17 cellular contexts compared by ENCODE assay signal in the genomic region with DNA sequence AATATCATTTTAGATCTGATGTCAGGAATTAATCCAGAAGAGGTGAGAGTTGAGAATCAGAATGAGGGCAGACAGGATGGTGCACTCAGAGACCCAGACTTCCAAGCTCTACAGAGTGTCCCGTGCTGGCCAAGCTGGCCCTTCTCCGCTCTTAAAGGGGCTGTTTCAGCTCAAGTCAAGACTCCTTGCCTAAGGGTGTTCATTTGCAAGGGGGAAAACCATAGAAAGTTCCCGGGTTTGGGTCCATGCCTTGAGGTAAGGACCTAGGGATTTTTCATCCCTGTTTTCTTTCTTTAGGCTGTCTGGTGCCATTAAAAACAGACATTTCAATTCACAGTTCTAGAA. TPM values are rescaled to one million over a fixed set of nuclear protein-coding genes. Genes with fewer than 3 reads are reported as not detected.
DNase-seq lines count a peak whose midpoint lies in the region; ATAC-seq and TF ChIP-seq lines count a peak whose summit lies in the region.
"Had no signal": no experiment of that assay in that cellular context is flagged by ENCODE, and none has a peak within 500 bp of the region (broad histone marks: within the 10 kb centered on the region; RNA-seq: fewer than 3 reads in every experiment).

No MANE protein-coding gene starts in this region.

- TF ChIP-seq EP300 in SK-N-SH (IDR thresholded peaks at IDR 0.05; ENCODE audit: borderline replicate concordance in 1 of 2, low read depth in 1 of 2, low read length in 1 of 2) (no peak), tibial nerve (IDR thresholded peaks at IDR 0.05) (no peak)

- H4K8ac ChIP-seq in mesendoderm (ENCODE audit: low read depth, low read length), result no peak overlapping the region

- H3K23ac ChIP-seq in mesendoderm (ENCODE audit: low read length), result no peak overlapping the region

- intact Hi-C loops in posterior vena cava (cut with DNase I), result no loop called here

- no peak overlapping the region for H3K56ac ChIP-seq in mesendoderm (ENCODE audit: low read length)

- no peak overlapping the region for H2BK15ac ChIP-seq in mesendoderm (replicated peaks; ENCODE audit: low read depth)

- H3K36me3 Mint-ChIP-seq in osteocyte (ENCODE audit: unreplicated experiment), result no peaks in the 10 kb centered on the region
- H3K36me3 Mint-ChIP-seq: CD14-positive monocyte; CD4-positive, alpha-beta memory T cell had no signal

- no peaks in the 10 kb centered on the region for H3K27me3 Mint-ChIP-seq in osteocyte (ENCODE audit: unreplicated experiment)

- H2AK5ac ChIP-seq in mesendoderm (ENCODE audit: low read length), result no peak overlapping the region

- H3K9ac ChIP-seq in SK-N-SH (no peak overlapping the region), mesendoderm (ENCODE audit: low read length) (no peak overlapping the region)
- H3K9ac ChIP-seq: BLaER1 had no signal

- no peaks in the 10 kb centered on the region for H3K79me1 ChIP-seq in mesendoderm (ENCODE audit: low read length)

- 94% methylated on average over 3 of the region's 3 CpGs for WGBS in SK-N-SH (ENCODE audit: low lambda C conversion rate)
- WGBS in mesendoderm (ENCODE audit: extremely low coverage, insufficient coverage, low lambda C conversion rate), result no CpG with 5 or more reads among the region's 3 CpGs
- WGBS in tibial nerve, 2 donors, result 76 to 88% methylated on average over 3 of the region's 3 CpGs

- TF ChIP-seq CTCF in SK-N-SH (IDR thresholded peaks at IDR 0.05) (no peak), osteocyte (IDR thresholded peaks at IDR 0.05) (no peak), tibial nerve (IDR thresholded peaks at IDR 0.05) (no peak)

- H3K4me1 ChIP-seq in SK-N-SH (ENCODE audit: control insufficient read depth in 1 of 2, insufficient read depth in 2 of 2, low read depth in 1 of 2, low read length in 1 of 2) (peaks cover 38 to 49% of the 10 kb centered on the region in 2 experiments), mesendoderm (ENCODE audit: control insufficient read depth, low read depth, low read length) (peaks cover 17% of the 10 kb centered on the region), tibial nerve (peaks cover 0 to 34% (median 15%) of the 10 kb centered on the region in 4 donors)

- H3K4ac ChIP-seq in mesendoderm (ENCODE audit: low read depth, low read length), result no peak overlapping the region

- no peak for TF ChIP-seq RAD21 in SK-N-SH (IDR thresholded peaks at IDR 0.05; ENCODE audit: low read length)

- no peaks in the 10 kb centered on the region for H3K9me3 ChIP-seq in SK-N-SH
- H3K9me3 ChIP-seq in tibial nerve, result no peaks in the 10 kb centered on the region
- H3K9me3 ChIP-seq: BLaER1 had no signal

- CTCF ChIA-PET in SK-N-SH (lab: Yijun Ruan, JAX), result interaction anchor here (0.9 to 6.5 kb wide), 5 partner anchors 8 to 101 kb away, joined by 3 to 64 read pairs (median 12); no protein-coding TSS in a partner anchor

- peaks cover 89% of the 10 kb centered on the region for H3K79me2 ChIP-seq in SK-N-SH (ENCODE audit: insufficient read depth)
- H3K79me2 ChIP-seq in mesendoderm (ENCODE audit: control insufficient read depth, insufficient read depth, low read length), result no peaks in the 10 kb centered on the region

- H3K4me2 ChIP-seq in SK-N-SH (peak overlapping the region; percentile 80), mesendoderm (ENCODE audit: low read length) (no peak overlapping the region)
- H3K4me2 ChIP-seq: BLaER1, GM23338 had no signal

- H3K18ac ChIP-seq in mesendoderm (ENCODE audit: low read length), result peak overlapping the region; percentile 76

- peak overlapping the region; percentile 25 for H3K27ac Mint-ChIP-seq in osteocyte (ENCODE audit: unreplicated experiment)
- H3K27ac Mint-ChIP-seq: CD14-positive monocyte; CD4-positive, alpha-beta memory T cell; GM23338 had no signal

- POLR2A ChIA-PET in SK-N-SH (lab: Yijun Ruan, JAX), result no interaction called here

- H3K36me3 ChIP-seq in SK-N-SH (replicated peaks in 1 of 2; ENCODE audit: control insufficient read depth in 1 of 2, insufficient read depth in 2 of 2, low read length in 1 of 2) (peaks cover 0 to 7% of the 10 kb centered on the region in 2 experiments), mesendoderm (ENCODE audit: control insufficient read depth, insufficient read depth, low read length) (no peaks in the 10 kb centered on the region), tibial nerve (no peaks in the 10 kb centered on the region)
- H3K36me3 ChIP-seq: BLaER1 had no signal

- no peak for TF ChIP-seq POLR2A in tibial nerve (IDR thresholded peaks at IDR 0.05)

- no peak overlapping the region for H2AFZ ChIP-seq in SK-N-SH (ENCODE audit: low read depth)
- H2AFZ ChIP-seq: GM23338 had no signal

- no peaks in the 10 kb centered on the region for H4K20me1 ChIP-seq in SK-N-SH (ENCODE audit: insufficient read depth)
- H4K20me1 ChIP-seq: BLaER1 had no signal

- H2BK120ac ChIP-seq in mesendoderm (ENCODE audit: low read depth, low read length), result no peak overlapping the region

- H3K9me2 ChIP-seq in SK-N-SH, result no peaks in the 10 kb centered on the region

- no peak overlapping the region for H3K4me3 Mint-ChIP-seq in osteocyte (ENCODE audit: unreplicated experiment)
- H3K4me3 Mint-ChIP-seq: CD14-positive monocyte; CD4-positive, alpha-beta memory T cell; GM23338 had no signal

- H3K27me3 ChIP-seq in SK-N-SH (ENCODE audit: insufficient read depth) (no peaks in the 10 kb centered on the region), mesendoderm (ENCODE audit: insufficient read depth, low read length, poor library complexity) (no peaks in the 10 kb centered on the region), tibial nerve (peaks cover 0 to 4% of the 10 kb centered on the region in 2 donors)
- H3K27me3 ChIP-seq: BLaER1 had no signal

- H2BK5ac ChIP-seq in mesendoderm (ENCODE audit: low read length), result peak overlapping the region; percentile 34

- H3K4me3 ChIP-seq in SK-N-SH (ENCODE audit: low read depth in 2 of 2, low read length in 1 of 2) (no peak overlapping the region), mesendoderm (ENCODE audit: low read length) (no peak overlapping the region), tibial nerve (no peak overlapping the region)
- H3K4me3 ChIP-seq: BLaER1, GM23338 had no signal

- H3F3A ChIP-seq in SK-N-SH (replicated peaks; ENCODE audit: insufficient read depth), result peaks cover 29% of the 10 kb centered on the region

- peak overlapping the region in 1 of 2 experiments; percentile 88; a peak in 3 of 4 replicates for H3K27ac ChIP-seq in SK-N-SH (ENCODE audit: low read depth in 2 of 2, low read length in 1 of 2)
- peak overlapping the region; percentile 69 for H3K27ac ChIP-seq in mesendoderm (ENCODE audit: low read depth, low read length)
- no peak overlapping the region for H3K27ac ChIP-seq in tibial nerve
- H3K27ac ChIP-seq: BLaER1 had no signal

- no peak for ATAC-seq in SK-N-SH treated with all-trans-retinoic acid at 6 μM for 48 hours
- ATAC-seq: GM23338, HCT116 had no signal

- H3K9me3 Mint-ChIP-seq in osteocyte (ENCODE audit: unreplicated experiment), result no peaks in the 10 kb centered on the region
- H3K9me3 Mint-ChIP-seq: CD14-positive monocyte; CD4-positive, alpha-beta memory T cell; GM23338 had no signal

- no peak for DNase-seq in SK-N-SH
- DNase-seq in mesendoderm, result no peak
- DNase-seq in osteocyte (ENCODE audit: extremely low spot score, unreplicated experiment), result no peak
- no peak for DNase-seq in tibial nerve (ENCODE audit: low spot score in 2 of 2)
- no peak for DNase-seq in NCI-H1436 treated with DMSO at 0.1 percent for 48 hours (lab: John Stamatoyannopoulos, UW)
- DNase-seq in posterior vena cava (ENCODE audit: low spot score), result no peak
- DNase-seq: 8988T; CD4-positive, alpha-beta memory T cell; DMS153; DMS79; GF-D8 had no signal

- H3K4me1 Mint-ChIP-seq in osteocyte (ENCODE audit: unreplicated experiment), result peaks cover 56% of the 10 kb centered on the region
- H3K4me1 Mint-ChIP-seq: CD4-positive, alpha-beta memory T cell had no signal

- no peak overlapping the region for H4K5ac ChIP-seq in mesendoderm (ENCODE audit: low read length)

TF ChIP-seq in SK-N-SH, 30 proteins besides CTCF, POLR2A, EP300 and RAD21 (continues in another document):
- TF ChIP-seq FOXJ3 (CRISPR knock-in tag; IDR thresholded peaks at IDR 0.05) (no peak), POLR2AphosphoS5 (IDR thresholded peaks at IDR 0.05; ENCODE audit: low read depth, low read length) (no peak), TCF12 (IDR thresholded peaks at IDR 0.05) (no peak)
- TF ChIP-seq, protein P1, sequence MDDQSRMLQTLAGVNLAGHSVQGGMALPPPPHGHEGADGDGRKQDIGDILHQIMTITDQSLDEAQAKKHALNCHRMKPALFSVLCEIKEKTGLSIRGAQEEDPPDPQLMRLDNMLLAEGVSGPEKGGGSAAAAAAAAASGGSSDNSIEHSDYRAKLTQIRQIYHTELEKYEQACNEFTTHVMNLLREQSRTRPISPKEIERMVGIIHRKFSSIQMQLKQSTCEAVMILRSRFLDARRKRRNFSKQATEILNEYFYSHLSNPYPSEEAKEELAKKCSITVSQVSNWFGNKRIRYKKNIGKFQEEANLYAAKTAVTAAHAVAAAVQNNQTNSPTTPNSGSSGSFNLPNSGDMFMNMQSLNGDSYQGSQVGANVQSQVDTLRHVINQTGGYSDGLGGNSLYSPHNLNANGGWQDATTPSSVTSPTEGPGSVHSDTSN (IDR thresholded peaks at IDR 0.05), result no peak

TF ChIP-seq in SK-N-SH treated with all-trans-retinoic acid at 6 μM for 48 hours, 23 proteins besides CTCF, POLR2A, EP300 and RAD21 (continues in another document):
- no peak for TF ChIP-seq OSR1 (CRISPR knock-in tag; IDR thresholded peaks at IDR 0.05)
- TF ChIP-seq ZNF70 (CRISPR knock-in tag; IDR thresholded peaks at IDR 0.05), result no peak
- TF ChIP-seq BACH2 (CRISPR knock-in tag; IDR thresholded peaks at IDR 0.05; ENCODE audit: borderline replicate concordance), result no peak

RNA-seq across cellular contexts. Expression of a gene that starts 47.5 kb away (rescaled TPM):
- polyA plus RNA-seq in SK-N-SH (2012; rRNA removed), result 0.97 and 1.7 TPM in 2 replicates
- polyA plus RNA-seq in SK-N-SH (2012; cell fraction: cytosol; rRNA removed), result 0.77 and 0.84 TPM in 2 replicates
- polyA plus RNA-seq in SK-N-SH (2012; cell fraction: nucleus; rRNA removed), result 0.75 and 1.2 TPM in 2 replicates
- 0.48 TPM for polyA plus RNA-seq in mesendoderm (2013, experiment 1 of 2)
- 0.48 TPM for polyA plus RNA-seq in mesendoderm (2013, experiment 2 of 2)
- total RNA-seq in osteocyte (not detected in 2 replicates), tibial nerve (1 to 10 TPM in 1 of 4 donors, under 1 TPM in 1, not detected in 2; 0.78 to 3.1 TPM), posterior vena cava (not detected)
- total RNA-seq: A673; CD4-positive, alpha-beta memory T cell; GM23338 had no signal
- polyA plus RNA-seq: CD14-positive monocyte; CD4-positive, alpha-beta memory T cell; GM23338 had no signal
